Comparison of ENCODE assay signal across 9 cellular contexts in the genomic region with DNA sequence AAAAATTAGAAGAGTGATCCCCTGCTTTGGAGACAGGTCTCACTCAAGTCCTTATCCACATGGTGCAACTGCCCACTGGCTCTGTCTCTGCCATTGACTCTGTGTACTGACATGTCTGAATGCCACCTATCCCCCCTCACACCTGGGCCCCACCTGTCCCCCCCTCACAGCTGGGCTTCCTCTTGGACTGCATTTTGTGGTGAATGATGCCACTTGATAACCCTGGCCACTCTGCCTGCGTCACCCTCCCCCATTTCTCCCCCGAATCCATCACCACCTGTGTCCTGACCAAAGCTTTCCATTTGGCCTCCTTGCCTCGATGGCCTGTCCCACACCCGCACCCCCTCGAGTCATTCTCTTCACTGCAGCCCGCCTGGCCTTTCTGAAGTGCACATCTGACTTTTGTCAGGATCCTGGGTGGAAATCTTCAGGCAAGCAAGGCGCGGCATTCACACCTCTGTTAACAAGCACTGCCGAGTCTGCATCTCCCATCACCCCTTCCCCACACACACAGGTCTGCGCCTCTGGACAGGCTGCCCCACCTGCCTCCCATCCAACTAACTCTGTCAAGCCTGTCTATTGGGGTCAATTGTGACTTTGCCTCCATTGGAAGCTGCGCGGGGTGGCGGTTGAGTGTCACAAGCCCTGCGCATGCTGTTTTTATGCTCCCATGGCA.
DNase-seq lines count a peak whose midpoint lies in the region; TF ChIP-seq lines count a peak whose summit lies in the region.
"Had no signal": no experiment of that assay in that cellular context is flagged by ENCODE, and none has a peak within 500 bp of the region (broad histone marks: within the 10 kb centered on the region; RNA-seq: fewer than 3 reads in every experiment).

No MANE protein-coding gene starts in this region.

- H3K23ac ChIP-seq in neuronal stem cell (ENCODE audit: low read depth, low read length, poor library complexity): peak overlapping the region; percentile 6

- no peaks in the 10 kb centered on the region for H3K79me1 ChIP-seq in neuronal stem cell (ENCODE audit: low read depth, low read length)

- peaks cover 32% of the 10 kb centered on the region for H3K4me1 Mint-ChIP-seq in Caco-2 (ENCODE audit: low read depth, unreplicated experiment)

- no peak overlapping the region for H3K27ac ChIP-seq in neuronal stem cell (replicated peaks; ENCODE audit: low read length)

- H3K14ac ChIP-seq in neuronal stem cell (ENCODE audit: low read length): no peak overlapping the region

- H3K4me2 ChIP-seq in neuronal stem cell (ENCODE audit: insufficient read depth, low read length, poor library complexity, severe bottlenecking): no peak overlapping the region

- CTCF ChIA-PET in Caco-2 (lab: Charles Lee): interaction anchor here (0.6 kb wide), 1 partner anchor 23 kb away, joined by 5 read pairs; no protein-coding TSS in a partner anchor

- H3K27ac Mint-ChIP-seq in Caco-2 (ENCODE audit: unreplicated experiment): peak overlapping the region; percentile 95

- DNase-seq in Caco-2 (no peak), MG63 (no peak), cardiac fibroblast (ENCODE audit: low read depth in 2 of 2) (peak in 1 of 2 donors; percentile 34), neuronal stem cell (ENCODE audit: low spot score) (no peak), NCI-H510A (lab: John Stamatoyannopoulos, UW) (no peak), AML-193 (lab: John Stamatoyannopoulos, UW) (no peak), DMS79 (lab: John Stamatoyannopoulos, UW) (no peak), GF-D8 (lab: John Stamatoyannopoulos, UW) (no peak)
- DNase-seq: NCI-H1436 had no signal

- H3K4ac ChIP-seq in neuronal stem cell (ENCODE audit: low read length): no peak overlapping the region

- H3K4me3 ChIP-seq in Caco-2 (ENCODE audit: low read depth, low read length) (no peak overlapping the region), MG63 (peak overlapping the region; percentile 71), cardiac fibroblast (replicated peaks in 1 of 2; ENCODE audit: low read depth in 2 of 2, low read length in 2 of 2) (peak overlapping the region; percentile 58 to 62), neuronal stem cell (ENCODE audit: low read length in 2 of 2) (no peak overlapping the region)

- H2BK12ac ChIP-seq in neuronal stem cell (ENCODE audit: low read length): no peak overlapping the region

- TF ChIP-seq CTCF in Caco-2 (IDR thresholded peaks at IDR 0.05; ENCODE audit: insufficient read depth in 1 of 2, low read depth in 1 of 2, low read length in 1 of 2, severe bottlenecking in 1 of 2, unreplicated experiment in 1 of 2) (no peak), cardiac fibroblast (IDR thresholded peaks at IDR 0.05; ENCODE audit: low read depth, low read length) (no peak)

- H3K4me1 ChIP-seq in Caco-2: peaks cover 27% of the 10 kb centered on the region
- H3K4me1 ChIP-seq in neuronal stem cell (ENCODE audit: control insufficient read depth in 2 of 2, insufficient read depth in 1 of 2, low read depth in 1 of 2, low read length in 2 of 2): peaks cover 14 to 22% of the 10 kb centered on the region in 2 donors

- no CpG with 5 or more reads among the region's 14 CpGs for WGBS in neuronal stem cell (ENCODE audit: extremely low coverage in 2 of 2, insufficient read length in 2 of 2, insufficient replicate concordance in 1 of 2), 2 donors

- H2BK120ac ChIP-seq in neuronal stem cell (ENCODE audit: low read depth, low read length): no peak overlapping the region

- H3K9me3 ChIP-seq in Caco-2 (no peaks in the 10 kb centered on the region), MG63 (no peaks in the 10 kb centered on the region), neuronal stem cell (replicated peaks in 1 of 2; ENCODE audit: control insufficient read depth in 2 of 2, insufficient read depth in 1 of 2, low read depth in 1 of 2, low read length in 2 of 2) (no peaks in the 10 kb centered on the region)

- H3K18ac ChIP-seq in neuronal stem cell (ENCODE audit: low read length): peak overlapping the region; percentile 5

- H3K36me3 Mint-ChIP-seq in Caco-2 (ENCODE audit: insufficient read depth, unreplicated experiment): peaks cover 5% of the 10 kb centered on the region

- H3K4me3 Mint-ChIP-seq in Caco-2 (ENCODE audit: unreplicated experiment): no peak overlapping the region

- no TSS peak for BruUV-seq in Caco-2 (replicated peaks; lab: Mats Ljungman, UMichigan)

- H3K27me3 ChIP-seq in Caco-2 (replicated peaks; ENCODE audit: control insufficient read depth, insufficient read depth, low read length) (no peaks in the 10 kb centered on the region), MG63 (no peaks in the 10 kb centered on the region), neuronal stem cell (ENCODE audit: control insufficient read depth in 3 of 3, insufficient read depth in 3 of 3, low read depth in 1 of 3, low read length in 3 of 3) (no peaks in the 10 kb centered on the region)

- no peak overlapping the region for H4K8ac ChIP-seq in neuronal stem cell (ENCODE audit: low read depth, low read length)

- no peak overlapping the region for H2BK5ac ChIP-seq in neuronal stem cell (ENCODE audit: low read length)

- H3K27me3 Mint-ChIP-seq in Caco-2 (ENCODE audit: insufficient read depth, unreplicated experiment): no peaks in the 10 kb centered on the region

- no peak overlapping the region for H3K9ac ChIP-seq in neuronal stem cell (ENCODE audit: low read depth, low read length, poor library complexity)

- H2AK5ac ChIP-seq in neuronal stem cell (ENCODE audit: low read depth, low read length): peak overlapping the region; percentile 19

- POLR2A ChIA-PET in Caco-2 (lab: Charles Lee): no interaction called here

- H3K9me3 Mint-ChIP-seq in Caco-2 (ENCODE audit: unreplicated experiment): no peaks in the 10 kb centered on the region

- intact Hi-C loops in Caco-2 (cut with micrococcal nuclease; ENCODE audit: unreplicated experiment): no loop called here

- no peaks in the 10 kb centered on the region; the same call in 1 of the 2 replicates for H3K36me3 ChIP-seq in Caco-2 (ENCODE audit: control insufficient read depth, insufficient read depth, low read length)
- H3K36me3 ChIP-seq in MG63: peaks cover 67% of the 10 kb centered on the region
- no peaks in the 10 kb centered on the region for H3K36me3 ChIP-seq in neuronal stem cell (replicated peaks in 1 of 2; ENCODE audit: control insufficient read depth in 2 of 2, insufficient read depth in 2 of 2, low read length in 2 of 2)

- H4K91ac ChIP-seq in neuronal stem cell (ENCODE audit: low read depth, low read length, poor library complexity): no peak overlapping the region

- no peak overlapping the region for H2BK15ac ChIP-seq in neuronal stem cell (ENCODE audit: low read length)

- H2AFZ ChIP-seq in neuronal stem cell (ENCODE audit: low read length): no peak overlapping the region

Comparison
In these comparisons a context has a peak if more than half of its experiments do, and no peak if none do; other contexts are left out.
1. H3K4me3 ChIP-seq: peak in MG63 (single experiment) and cardiac fibroblast (2 of 2); none in Caco-2 (single experiment) and neuronal stem cell (0 of 2).